ENCODE assay signal across 8 cellular contexts in the genomic region with DNA sequence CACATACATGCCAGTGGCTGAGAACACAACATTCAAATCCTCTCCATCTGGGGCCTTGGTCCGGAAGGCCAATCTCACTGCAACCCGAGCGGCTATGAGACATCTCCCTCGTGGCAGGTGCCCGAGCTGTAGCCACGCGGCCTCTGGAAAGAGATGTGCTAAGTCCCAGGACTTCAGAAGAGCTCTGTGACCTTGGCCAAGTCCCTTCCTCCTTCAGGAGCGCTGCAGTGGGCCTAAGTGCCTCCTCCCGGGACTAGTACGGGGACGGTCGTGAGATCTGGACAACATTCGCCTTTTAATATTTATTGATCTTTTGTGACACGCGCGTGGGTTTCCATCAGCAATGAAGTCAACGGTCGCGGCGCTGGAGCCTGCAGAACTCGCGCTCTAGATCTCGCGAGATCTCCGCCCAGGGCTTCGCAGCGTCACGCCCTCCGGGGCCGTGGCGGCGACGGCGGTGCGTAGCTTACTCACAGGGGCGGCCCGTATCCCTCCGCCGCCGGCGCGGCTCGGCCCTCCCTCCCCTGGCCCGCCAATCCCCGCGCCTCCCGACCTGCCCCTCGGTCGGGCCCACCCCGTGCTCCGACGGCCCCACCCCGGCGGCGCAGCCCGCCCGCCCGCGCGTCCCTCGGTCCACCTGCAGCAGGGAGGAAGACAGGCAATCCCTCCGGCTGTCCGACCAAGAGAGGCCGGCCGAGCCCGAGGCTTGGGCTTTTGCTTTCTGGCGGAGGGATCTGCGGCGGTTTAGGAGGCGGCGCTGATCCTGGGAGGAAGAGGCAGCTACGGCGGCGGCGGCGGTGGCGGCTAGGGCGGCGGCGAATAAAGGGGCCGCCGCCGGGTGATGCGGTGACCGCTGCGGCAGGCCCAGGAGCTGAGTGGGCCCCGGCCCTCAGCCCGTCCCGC. TPM values are rescaled to one million over a fixed set of nuclear protein-coding genes. Genes with fewer than 3 reads are reported as not detected.
A peak's percentile ranks its signal among the peaks of the same experiment; 100 is the strongest.
DNase-seq lines count a peak whose midpoint lies in the region; ATAC-seq and TF ChIP-seq lines count a peak whose summit lies in the region.

Gene UBE2D2, plus strand, starts transcription at position 588 of the 903 bp plus-strand sequence. CDS start 453 bp downstream, outside the sequence.

- no peak for TF ChIP-seq CTCF in colonic mucosa (IDR thresholded peaks at IDR 0.05)

- H3K27ac Mint-ChIP-seq in activated CD4-positive, alpha-beta T cell treated with anti-CD3 and anti-CD28 coated beads, Interleukin-2, amount 10 ng/mL, durations not matched to agents 24 days and 14 days: peak within 1 kb of the TSS; percentile 94

- peak within 1 kb of the TSS; percentile 86 to 98 (median 92) for H3K4me3 ChIP-seq in BLaER1 treated with 17β-estradiol and CSF1 and Interleukin-3, amounts not matched to agents 10 nM and 100 nM
- H3K4me3 ChIP-seq in colonic mucosa: peak within 1 kb of the TSS; percentile 87

- ATAC-seq in GM19328 (IDR thresholded peaks at IDR 0.05; ENCODE audit: unreplicated experiment): peak; percentile 68
- ATAC-seq in HG03469 (IDR thresholded peaks at IDR 0.05; ENCODE audit: unreplicated experiment): peak; percentile 46

- H3K4me1 Mint-ChIP-seq in activated CD4-positive, alpha-beta T cell treated with anti-CD3 and anti-CD28 coated beads, Interleukin-2, amount 10 ng/mL, durations not matched to agents 24 days and 14 days: peaks cover 33% of the 10 kb centered on the region

- peak; percentile 89 for DNase-seq in NCI-H526 treated with DMSO at 0.1 percent for 48 hours (lab: John Stamatoyannopoulos, UW)
- DNase-seq in activated CD4-positive, alpha-beta T cell treated with anti-CD3 and anti-CD28 coated beads, Interleukin-2, amount 10 ng/mL, durations not matched to agents 24 days and 14 days: peak; percentile 99
- peak; percentile 98 for DNase-seq in colonic mucosa
- DNase-seq in stimulated activated CD4-positive, alpha-beta T cell treated with anti-CD3 and anti-CD28 coated beads, Interleukin-1b, Interleukin-23, amount 100 ng/mL, for 24 hours (ENCODE audit: low read depth in 4 of 4, low spot score in 1 of 4): peak; percentile 93 to 97 (median 95)

- no peaks in the 10 kb centered on the region for H3K9me3 ChIP-seq in BLaER1 treated with 17β-estradiol and CSF1 and Interleukin-3, amounts not matched to agents 10 nM and 100 nM (replicated peaks in 1 of 11)
- no peaks in the 10 kb centered on the region for H3K9me3 ChIP-seq in colonic mucosa

- intact Hi-C loops in activated CD4-positive, alpha-beta T cell treated with anti-CD3 and anti-CD28 coated beads, Interleukin-2, amount 10 ng/mL, durations not matched to agents 24 days and 14 days (cut with micrococcal nuclease): loop anchor here (1.0 to 10.0 kb wide), 10 partner anchors 36 to 1016 kb away; partner anchors contain the start of genes ANKHD1, ETF1, SPATA24 and STING1
- intact Hi-C loops in colonic mucosa (cut with DNase I): no loop called here

- peak within 1 kb of the TSS; percentile 83 to 99 (median 95) for H3K4me2 ChIP-seq in BLaER1 treated with 17β-estradiol and CSF1 and Interleukin-3, amounts not matched to agents 10 nM and 100 nM

- H3K9ac ChIP-seq in BLaER1 treated with 17β-estradiol and CSF1 and Interleukin-3, amounts not matched to agents 10 nM and 100 nM: peak within 1 kb of the TSS; percentile 96 to 99 (median 98)
- H3K9ac ChIP-seq in colonic mucosa (ENCODE audit: low read depth in 2 of 2, low read length in 2 of 2): peak within 1 kb of the TSS; percentile 93 to 94

- peaks cover 2 to 21% (median 16%) of the 10 kb centered on the region in 11 experiments; a peak in 16 of 22 replicates for H3K36me3 ChIP-seq in BLaER1 treated with 17β-estradiol and CSF1 and Interleukin-3, amounts not matched to agents 10 nM and 100 nM
- H3K36me3 ChIP-seq in colonic mucosa: no peaks in the 10 kb centered on the region

- H3K27me3 Mint-ChIP-seq in activated CD4-positive, alpha-beta T cell treated with anti-CD3 and anti-CD28 coated beads, Interleukin-2, amount 10 ng/mL, durations not matched to agents 24 days and 14 days: no peaks in the 10 kb centered on the region

- no peaks in the 10 kb centered on the region for H3K9me3 Mint-ChIP-seq in activated CD4-positive, alpha-beta T cell treated with anti-CD3 and anti-CD28 coated beads, Interleukin-2, amount 10 ng/mL, durations not matched to agents 24 days and 14 days

- peaks cover 22% of the 10 kb centered on the region for H3K36me3 Mint-ChIP-seq in activated CD4-positive, alpha-beta T cell treated with anti-CD3 and anti-CD28 coated beads, Interleukin-2, amount 10 ng/mL, durations not matched to agents 24 days and 14 days (ENCODE audit: low read depth)

- peaks cover 26 to 42% (median 38%) of the 10 kb centered on the region in 11 experiments for H4K20me1 ChIP-seq in BLaER1 treated with 17β-estradiol and CSF1 and Interleukin-3, amounts not matched to agents 10 nM and 100 nM

- peak within 1 kb of the TSS; percentile 90 to 98 (median 95) for H3K27ac ChIP-seq in BLaER1 treated with 17β-estradiol and CSF1 and Interleukin-3, amounts not matched to agents 10 nM and 100 nM
- H3K27ac ChIP-seq in colonic mucosa (peak within 1 kb of the TSS; percentile 99), layer of hippocampus (ENCODE audit: low read depth, low read length) (peak within 1 kb of the TSS; percentile 92)

- peaks cover 32 to 42% (median 40%) of the 10 kb centered on the region in 10 experiments for H3K4me1 ChIP-seq in BLaER1 treated with 17β-estradiol and CSF1 and Interleukin-3, amounts not matched to agents 10 nM and 100 nM
- no peaks in the 10 kb centered on the region for H3K4me1 ChIP-seq in colonic mucosa

- no peaks in the 10 kb centered on the region for H3K27me3 ChIP-seq in BLaER1 treated with 17β-estradiol and CSF1 and Interleukin-3, amounts not matched to agents 10 nM and 100 nM
- H3K27me3 ChIP-seq in colonic mucosa (no peaks in the 10 kb centered on the region), layer of hippocampus (ENCODE audit: control insufficient read depth, insufficient read depth, low read length) (no peaks in the 10 kb centered on the region)

- H3K4me3 Mint-ChIP-seq in activated CD4-positive, alpha-beta T cell treated with anti-CD3 and anti-CD28 coated beads, Interleukin-2, amount 10 ng/mL, durations not matched to agents 24 days and 14 days: peak within 1 kb of the TSS; percentile 98

RNA-seq across cellular contexts. Expression of gene UBE2D2, which starts in this region (rescaled TPM):
- 272 and 275 TPM in 2 replicates for total RNA-seq in activated CD4-positive, alpha-beta T cell treated with anti-CD3 and anti-CD28 coated beads, Interleukin-2, amount 10 ng/mL, durations not matched to agents 24 days and 14 days
- 100 to 1,000 TPM; 146 to 155 TPM for total RNA-seq in colonic mucosa

Comparison
In these comparisons a context has a peak if more than half of its experiments do, and no peak if none do; other contexts are left out.
1. Peak in every context shown above with its lines: DNase-seq, ATAC-seq, H3K4me3 ChIP-seq and H3K27ac ChIP-seq.